In genomic region chr6:1761472-1761871, GRCh38 we compare ENCODE assay signal across 17 cellular contexts.
DNase-seq lines count a peak whose midpoint lies in the region; ATAC-seq and TF ChIP-seq lines count a peak whose summit lies in the region.
"Had no signal": no experiment of that assay in that cellular context is flagged by ENCODE, and none has a peak within 500 bp of the region (broad histone marks: within the 10 kb centered on the region; RNA-seq: fewer than 3 reads in every experiment).

No MANE protein-coding gene starts in this region.

- no peak overlapping the region for H3K4me3 ChIP-seq in PC-3 (ENCODE audit: low read length)
- H3K4me3 ChIP-seq in mucosa of descending colon: no peak overlapping the region
- H3K4me3 ChIP-seq in thyroid gland (replicated peaks in 1 of 3): no peak overlapping the region
- H3K4me3 ChIP-seq: K562, stomach had no signal

- H3F3A ChIP-seq in PC-3 (ENCODE audit: low read length, unreplicated experiment): no peaks in the 10 kb centered on the region

- H3K4me3 Mint-ChIP-seq in activated T-cell treated with anti-CD3 and anti-CD28 coated beads, Interleukin-2, amount 50 U/mL, for 4 hours: no peak overlapping the region
- no peak overlapping the region for H3K4me3 Mint-ChIP-seq in CD4-positive, alpha-beta T cell

- H3K9me3 Mint-ChIP-seq in activated T-cell treated with anti-CD3 and anti-CD28 coated beads, Interleukin-2, amount 50 U/mL, for 4 hours: no peaks in the 10 kb centered on the region
- H3K9me3 Mint-ChIP-seq in CD4-positive, alpha-beta T cell: no peaks in the 10 kb centered on the region

- H3K4me1 Mint-ChIP-seq in activated T-cell treated with anti-CD3 and anti-CD28 coated beads, Interleukin-2, amount 50 U/mL, for 4 hours (ENCODE audit: low read depth): no peaks in the 10 kb centered on the region
- H3K4me1 Mint-ChIP-seq in CD4-positive, alpha-beta T cell (ENCODE audit: low read depth): no peaks in the 10 kb centered on the region

- H3K9me3 ChIP-seq in PC-3 (ENCODE audit: low read length): no peaks in the 10 kb centered on the region
- no peaks in the 10 kb centered on the region for H3K9me3 ChIP-seq in mucosa of descending colon
- H3K9me3 ChIP-seq in thyroid gland: no peaks in the 10 kb centered on the region
- H3K9me3 ChIP-seq in CD4-positive, alpha-beta T cell (ENCODE audit: control insufficient read depth, low read length): no peaks in the 10 kb centered on the region
- H3K9me3 ChIP-seq: neutrophil, stomach had no signal

- no peak overlapping the region for H2AFZ ChIP-seq in PC-3 (ENCODE audit: low read length)

- H3K27ac ChIP-seq in PC-3 (ENCODE audit: low read length) (no peak overlapping the region), thyroid gland (no peak overlapping the region)
- no peak overlapping the region for H3K27ac ChIP-seq in CD4-positive, alpha-beta T cell (ENCODE audit: low read depth, low read length)
- H3K27ac ChIP-seq: foreskin keratinocyte, HL-60, neutrophil had no signal

- intact Hi-C loops in PC-3 (cut with micrococcal nuclease) (loop anchor here (1.0 kb wide), 1 partner anchor 56 kb away; no protein-coding TSS in a partner anchor), mucosa of descending colon (cut with DNase I, micrococcal nuclease) (no loop called here), thyroid gland (cut with DNase I) (no loop called here)
- intact Hi-C loops in CD4-positive, alpha-beta T cell (cut with DNase I, micrococcal nuclease): no loop called here

- TF ChIP-seq CTCF in PC-3 (conservative IDR thresholded peaks at IDR 0.05; ENCODE audit: low read depth, low read length) (no peak), mucosa of descending colon (IDR thresholded peaks at IDR 0.05) (no peak), thyroid gland (IDR thresholded peaks at IDR 0.05) (no peak)
- TF ChIP-seq CTCF in CD4-positive, alpha-beta T cell (IDR thresholded peaks at IDR 0.05): no peak

- H3K36me3 Mint-ChIP-seq in activated T-cell treated with anti-CD3 and anti-CD28 coated beads, Interleukin-2, amount 50 U/mL, for 4 hours (ENCODE audit: insufficient read depth): peaks cover 15% of the 10 kb centered on the region
- H3K36me3 Mint-ChIP-seq in CD4-positive, alpha-beta T cell (ENCODE audit: low read depth): peaks cover 7% of the 10 kb centered on the region

- no peak overlapping the region for H3K4me2 ChIP-seq in PC-3 (ENCODE audit: low read length)

- H4K20me1 ChIP-seq in PC-3 (ENCODE audit: low read length): no peaks in the 10 kb centered on the region

- BruUV-seq in PC-3 (replicated peaks; lab: Mats Ljungman, UMichigan): no TSS peak

- no peaks in the 10 kb centered on the region for H3K79me2 ChIP-seq in PC-3 (ENCODE audit: low read length)

- H3K27me3 Mint-ChIP-seq in activated T-cell treated with anti-CD3 and anti-CD28 coated beads, Interleukin-2, amount 50 U/mL, for 4 hours (ENCODE audit: low read depth): no peaks in the 10 kb centered on the region
- H3K27me3 Mint-ChIP-seq in CD4-positive, alpha-beta T cell: no peaks in the 10 kb centered on the region

- CTCF ChIA-PET in PC-3 (lab: Charles Lee): no interaction called here
- CTCF ChIA-PET in CD4-positive, alpha-beta T cell (lab: Charles Lee): no interaction called here

- DNase-seq in DMS79 treated with DMSO at 0.1 percent for 48 hours (lab: John Stamatoyannopoulos, UW): peak; percentile 74
- peak; percentile 11 for DNase-seq in NCI-H1417 treated with DMSO at 0.1 percent for 48 hours (lab: John Stamatoyannopoulos, UW)
- DNase-seq in PC-3: peak; percentile 10
- no peak for DNase-seq in mucosa of descending colon
- DNase-seq in islet precursor cell: no peak
- no peak for DNase-seq in thyroid gland
- DNase-seq in activated T-cell treated with anti-CD3 and anti-CD28 coated beads, Interleukin-2, amount 50 U/mL, for 4 hours: no peak
- DNase-seq in CD4-positive, alpha-beta T cell: no peak
- DNase-seq: activated CD4-positive, alpha-beta T cell treated with anti-CD3 and anti-CD28 coated beads for 4 hours; cerebellar nuclear complex; NCI-H524 had no signal

- POLR2A ChIA-PET in PC-3 (lab: Charles Lee; ENCODE audit: unreplicated experiment): no interaction called here
- POLR2A ChIA-PET in CD4-positive, alpha-beta T cell (lab: Charles Lee): no interaction called here

- H3K4me1 ChIP-seq in PC-3 (ENCODE audit: insufficient read depth, low read length) (peaks cover 31% of the 10 kb centered on the region), mucosa of descending colon (ENCODE audit: low read depth) (peaks cover 5% of the 10 kb centered on the region), thyroid gland (peaks cover 7 to 24% of the 10 kb centered on the region in 2 donors)
- H3K4me1 ChIP-seq: foreskin keratinocyte had no signal

- no peak for TF ChIP-seq POLR2A in thyroid gland (IDR thresholded peaks at IDR 0.05)

- 78 to 84% methylated on average over 4 of the region's 4 CpGs for WGBS in thyroid gland, 2 donors

- peak; percentile 45; the same call in 1 of the 2 replicates for ATAC-seq in PC-3
- ATAC-seq in mucosa of descending colon: peak; percentile 68
- no peak for ATAC-seq in activated T-cell treated with anti-CD3 and anti-CD28 coated beads, Interleukin-2, amount 50 U/mL, for 4 hours
- ATAC-seq in CD4-positive, alpha-beta T cell (ENCODE audit: poor library complexity): no peak
- ATAC-seq: K562, sciatic nerve had no signal

- H3K36me3 ChIP-seq in PC-3 (ENCODE audit: low read depth, low read length): no peaks in the 10 kb centered on the region
- no peaks in the 10 kb centered on the region for H3K36me3 ChIP-seq in mucosa of descending colon (ENCODE audit: low read depth)
- no peaks in the 10 kb centered on the region for H3K36me3 ChIP-seq in thyroid gland
- H3K36me3 ChIP-seq: neutrophil had no signal

- H3K27me3 ChIP-seq in PC-3 (ENCODE audit: low read length): no peaks in the 10 kb centered on the region
- H3K27me3 ChIP-seq in thyroid gland: no peaks in the 10 kb centered on the region
- no peaks in the 10 kb centered on the region for H3K27me3 ChIP-seq in CD4-positive, alpha-beta T cell (ENCODE audit: control insufficient read depth, insufficient read depth, low read length)
- H3K27me3 ChIP-seq: foreskin keratinocyte, neutrophil, stomach had no signal

- H3K27ac Mint-ChIP-seq in CD4-positive, alpha-beta T cell: no peak overlapping the region

- H3K9ac ChIP-seq in PC-3 (ENCODE audit: low read length): no peak overlapping the region

- no peaks in the 10 kb centered on the region for H3K9me2 ChIP-seq in PC-3 (replicated peaks; ENCODE audit: low read length)

Comparison
In these comparisons a context has a peak if more than half of its experiments do, and no peak if none do; other contexts are left out.
1. DNase-seq: peak in DMS79 treated with DMSO at 0.1 percent for 48 hours (single experiment), NCI-H1417 treated with DMSO at 0.1 percent for 48 hours (single experiment) and PC-3 (single experiment); none in mucosa of descending colon (0 of 3), islet precursor cell (single experiment), thyroid gland (0 of 2), activated T-cell treated with anti-CD3 and anti-CD28 coated beads, Interleukin-2, amount 50 U/mL, for 4 hours (single experiment) and CD4-positive, alpha-beta T cell (0 of 10).
2. ATAC-seq: peak in PC-3 (single experiment) and mucosa of descending colon (single experiment); none in activated T-cell treated with anti-CD3 and anti-CD28 coated beads, Interleukin-2, amount 50 U/mL, for 4 hours (0 of 2) and CD4-positive, alpha-beta T cell (single experiment).